10 cellular contexts compared by ENCODE assay signal in genomic region chr10:1074748-1075358, GRCh38. TPM values are rescaled to one million over a fixed set of nuclear protein-coding genes. Genes with fewer than 3 reads are reported as not detected.
DNase-seq lines count a peak whose midpoint lies in the region; ATAC-seq and TF ChIP-seq lines count a peak whose summit lies in the region.
"Had no signal": no experiment of that assay in that cellular context is flagged by ENCODE, and none has a peak within 500 bp of the region (broad histone marks: within the 10 kb centered on the region; RNA-seq: fewer than 3 reads in every experiment).

No MANE protein-coding gene starts in this region.

- H3K4me2 ChIP-seq in OCI-LY3 (ENCODE audit: low read length), result no peak overlapping the region
- H3K4me2 ChIP-seq: BLaER1 treated with 17β-estradiol and CSF1 and Interleukin-3, amounts not matched to agents 10 nM and 100 nM had no signal

- H3K9me3 ChIP-seq in OCI-LY3 (ENCODE audit: insufficient read depth, low read length) (no peaks in the 10 kb centered on the region), psoas muscle (no peaks in the 10 kb centered on the region)
- H3K9me3 ChIP-seq: BLaER1 treated with 17β-estradiol and CSF1 and Interleukin-3, amounts not matched to agents 10 nM and 100 nM had no signal

- peaks cover 11% of the 10 kb centered on the region for H3K4me1 Mint-ChIP-seq in activated CD4-positive, alpha-beta T cell treated with anti-CD3 and anti-CD28 coated beads, Interleukin-2, amount 10 ng/mL, durations not matched to agents 24 days and 14 days

- no peak overlapping the region for H3K27ac ChIP-seq in OCI-LY3 (ENCODE audit: low read length)
- H3K27ac ChIP-seq in psoas muscle, result no peak overlapping the region
- H3K27ac ChIP-seq: SJSA1 had no signal

- peak overlapping the region; percentile 56 for H3K27ac Mint-ChIP-seq in activated CD4-positive, alpha-beta T cell treated with anti-CD3 and anti-CD28 coated beads, Interleukin-2, amount 10 ng/mL, durations not matched to agents 24 days and 14 days

- TF ChIP-seq POLR2A in erythroblast (IDR thresholded peaks at IDR 0.05; ENCODE audit: low read length), result no peak

- no peaks in the 10 kb centered on the region; the same call in 1 of the 2 replicates for H3K79me2 ChIP-seq in OCI-LY3 (ENCODE audit: low read length)

- no peak overlapping the region for H3K4me3 Mint-ChIP-seq in activated CD4-positive, alpha-beta T cell treated with anti-CD3 and anti-CD28 coated beads, Interleukin-2, amount 10 ng/mL, durations not matched to agents 24 days and 14 days

- H3K9me3 Mint-ChIP-seq in activated CD4-positive, alpha-beta T cell treated with anti-CD3 and anti-CD28 coated beads, Interleukin-2, amount 10 ng/mL, durations not matched to agents 24 days and 14 days, result no peaks in the 10 kb centered on the region

- H3K27me3 ChIP-seq in OCI-LY3 (ENCODE audit: low read depth, low read length), result no peaks in the 10 kb centered on the region
- no peaks in the 10 kb centered on the region for H3K27me3 ChIP-seq in psoas muscle (ENCODE audit: insufficient read depth in 3 of 3, low read length in 2 of 3)
- H3K27me3 ChIP-seq: BLaER1 treated with 17β-estradiol and CSF1 and Interleukin-3, amounts not matched to agents 10 nM and 100 nM; SJSA1 had no signal

- ATAC-seq in psoas muscle (peak in 1 of 4 donors; percentile 67), GM21576 (IDR thresholded peaks at IDR 0.05; ENCODE audit: unreplicated experiment) (no peak), GM21367 (IDR thresholded peaks at IDR 0.05; ENCODE audit: unreplicated experiment) (no peak)

- no peak overlapping the region for H2AFZ ChIP-seq in OCI-LY3 (ENCODE audit: low read depth, low read length)

- H3K4me3 ChIP-seq in OCI-LY3 (ENCODE audit: low read length), result no peak overlapping the region
- H3K4me3 ChIP-seq in psoas muscle, result no peak overlapping the region
- H3K4me3 ChIP-seq: BLaER1 treated with 17β-estradiol and CSF1 and Interleukin-3, amounts not matched to agents 10 nM and 100 nM; SJSA1 had no signal

- H4K20me1 ChIP-seq in OCI-LY3 (ENCODE audit: insufficient read depth, low read length), result no peaks in the 10 kb centered on the region

- H3K9ac ChIP-seq in OCI-LY3 (ENCODE audit: low read length), result no peak overlapping the region

- H3K36me3 ChIP-seq in OCI-LY3 (replicated peaks; ENCODE audit: low read depth, low read length) (no peaks in the 10 kb centered on the region), psoas muscle (ENCODE audit: insufficient read depth in 1 of 2, low read depth in 1 of 2) (peaks cover 5 to 59% of the 10 kb centered on the region in 2 donors)

- intact Hi-C loops in activated CD4-positive, alpha-beta T cell treated with anti-CD3 and anti-CD28 coated beads, Interleukin-2, amount 10 ng/mL, durations not matched to agents 24 days and 14 days (cut with micrococcal nuclease), result loop anchor here (10.0 kb wide), 1 partner anchor 560 kb away; no protein-coding TSS in a partner anchor
- intact Hi-C loops in psoas muscle (cut with DNase I), result no loop called here

- peaks cover 46% of the 10 kb centered on the region for H3K36me3 Mint-ChIP-seq in activated CD4-positive, alpha-beta T cell treated with anti-CD3 and anti-CD28 coated beads, Interleukin-2, amount 10 ng/mL, durations not matched to agents 24 days and 14 days (ENCODE audit: low read depth)

- H3K4me1 ChIP-seq in OCI-LY3 (ENCODE audit: low read length) (no peaks in the 10 kb centered on the region), psoas muscle (no peaks in the 10 kb centered on the region)
- H3K4me1 ChIP-seq: SJSA1 had no signal

- no peak for DNase-seq in activated CD4-positive, alpha-beta T cell treated with anti-CD3 and anti-CD28 coated beads, Interleukin-2, amount 10 ng/mL, durations not matched to agents 24 days and 14 days
- no peak for DNase-seq in activated CD4-positive, alpha-beta T cell treated with anti-CD3 and anti-CD28 coated beads, Interleukin-2, amount 50 U/mL, for 1 hour
- peak; percentile 23 to 30 for DNase-seq in erythroblast (lab: John Stamatoyannopoulos, UW)
- DNase-seq in psoas muscle, result no peak
- DNase-seq in NCI-H510A treated with DMSO at 0.1 percent for 48 hours (lab: John Stamatoyannopoulos, UW), result no peak

- no peaks in the 10 kb centered on the region for H3K27me3 Mint-ChIP-seq in activated CD4-positive, alpha-beta T cell treated with anti-CD3 and anti-CD28 coated beads, Interleukin-2, amount 10 ng/mL, durations not matched to agents 24 days and 14 days

- TF ChIP-seq CTCF in OCI-LY3 (IDR thresholded peaks at IDR 0.05; ENCODE audit: low read depth, low read length) (peak; percentile 18; the same call in 1 of the 2 replicates), psoas muscle (IDR thresholded peaks at IDR 0.05) (peak; percentile 12)

- WGBS in psoas muscle, 3 donors, result 87 to 92% (median 89%) methylated on average over 20 of the region's 20 CpGs

RNA-seq across cellular contexts. Expression of gene WDR37, which starts 18.7 kb away (rescaled TPM):
- total RNA-seq in activated CD4-positive, alpha-beta T cell treated with anti-CD3 and anti-CD28 coated beads, Interleukin-2, amount 10 ng/mL, durations not matched to agents 24 days and 14 days, result 17.4 and 18.1 TPM in 2 replicates
- 10 to 100 TPM; 17.2 to 28.3 (median 21.4) TPM for total RNA-seq in psoas muscle
- 10 to 100 TPM in 1 of 3 donors, 1 to 10 TPM in 2; 6.8 to 14.1 (median 9.7) TPM for polyA plus RNA-seq in psoas muscle

RNA-seq across cellular contexts. Expression of gene IDI1, which starts 25.9 kb away (rescaled TPM):
- 74.6 and 75.5 TPM in 2 replicates for total RNA-seq in activated CD4-positive, alpha-beta T cell treated with anti-CD3 and anti-CD28 coated beads, Interleukin-2, amount 10 ng/mL, durations not matched to agents 24 days and 14 days
- total RNA-seq in psoas muscle, result 10 to 100 TPM; 49.3 to 61.3 (median 55.3) TPM
- polyA plus RNA-seq in psoas muscle, result 100 to 1,000 TPM in 2 of 3 donors, 10 to 100 TPM in 1; 42.8 to 137 (median 111) TPM

RNA-seq across cellular contexts. Expression of gene IDI2, which starts 49.2 kb away (rescaled TPM):
- total RNA-seq in activated CD4-positive, alpha-beta T cell treated with anti-CD3 and anti-CD28 coated beads, Interleukin-2, amount 10 ng/mL, durations not matched to agents 24 days and 14 days, result not detected in 2 replicates
- 100 to 1,000 TPM; 107 to 182 (median 144) TPM for total RNA-seq in psoas muscle
- polyA plus RNA-seq in psoas muscle, result 100 to 1,000 TPM in 2 of 3 donors, 10 to 100 TPM in 1; 16.6 to 180 (median 133) TPM
- total RNA-seq: SJSA1 had no signal

Comparison
In these comparisons a context has a peak if more than half of its experiments do, and no peak if none do; other contexts are left out.
1. DNase-seq: peak in erythroblast (2 of 2); none in activated CD4-positive, alpha-beta T cell treated with anti-CD3 and anti-CD28 coated beads, Interleukin-2, amount 10 ng/mL, durations not matched to agents 24 days and 14 days (single experiment), activated CD4-positive, alpha-beta T cell treated with anti-CD3 and anti-CD28 coated beads, Interleukin-2, amount 50 U/mL, for 1 hour (single experiment), psoas muscle (0 of 2) and NCI-H510A treated with DMSO at 0.1 percent for 48 hours (single experiment).
2. RNA of gene IDI2, which starts 49.2 kb away (total RNA-seq): 107 to 182 TPM in psoas muscle; not detected in activated CD4-positive, alpha-beta T cell treated with anti-CD3 and anti-CD28 coated beads, Interleukin-2, amount 10 ng/mL, durations not matched to agents 24 days and 14 days; every median in the first group is over 100 times any median in the second.